20 cellular contexts compared by ENCODE assay signal in the genomic region with DNA sequence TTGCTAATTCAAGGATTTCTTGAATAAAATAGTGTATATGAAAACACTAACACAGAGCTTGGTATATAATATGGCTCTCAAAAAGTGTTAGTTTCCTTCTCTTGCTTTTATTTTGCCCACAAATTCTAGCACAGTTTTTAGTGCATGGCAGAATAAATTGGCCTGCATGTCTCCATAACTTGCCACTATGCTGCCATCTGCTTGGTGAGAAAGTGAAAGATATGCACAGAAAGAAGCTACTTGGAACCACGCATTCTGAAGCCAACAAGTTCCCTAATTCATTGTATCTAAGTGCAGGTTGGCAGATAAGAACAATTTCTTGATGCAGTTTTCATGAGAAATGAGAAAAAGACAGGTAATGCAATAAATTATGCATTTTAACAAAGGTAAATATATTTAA.
"Had no signal": no experiment of that assay in that cellular context is flagged by ENCODE, and none has a peak within 500 bp of the region (broad histone marks: within the 10 kb centered on the region; RNA-seq: fewer than 3 reads in every experiment).

No MANE protein-coding gene starts in this region.

- H3K4me3 ChIP-seq: gastrocnemius medialis, left lung, right lobe of liver, smooth muscle cell, vagina had no signal

- ATAC-seq: activated T-cell treated with anti-CD3 and anti-CD28 coated beads, Interleukin-2, amount 50 U/mL, for 4 hours; esophagus mucosa; gastrocnemius medialis; left lung; right lobe of liver; stimulated activated naive CD8-positive, alpha-beta T cell treated with anti-CD3 and anti-CD28 coated beads, Interleukin-15, amount 100 ng/mL, for 72 hours had no signal

- H3K27me3 Mint-ChIP-seq: activated CD4-positive, alpha-beta T cell treated with anti-CD3 and anti-CD28 coated beads, Interleukin-2, amount 10 ng/mL, durations not matched to agents 7 days and 5 days; central memory CD8-positive, alpha-beta T cell; stimulated activated naive CD8-positive, alpha-beta T cell treated with anti-CD3 and anti-CD28 coated beads, Interleukin-15, amount 100 ng/mL, for 72 hours had no signal

- DNase-seq: activated CD4-positive, alpha-beta T cell treated with anti-CD3 and anti-CD28 coated beads, Interleukin-2, amount 10 ng/mL, durations not matched to agents 7 days and 5 days; activated CD8-positive, alpha-beta memory T cell treated with anti-CD3 and anti-CD28 coated beads, Interleukin-2, amount 50 U/mL, for 4 hours; activated effector memory CD4-positive, alpha-beta T cell treated with Interleukin-2 at 50 U/mL for 16 hours; activated naive CD4-positive, alpha-beta T cell treated with anti-CD3 and anti-CD28 coated beads, Interleukin-2, amount 50 U/mL, for 16 hours; activated T-cell treated with anti-CD3 and anti-CD28 coated beads, Interleukin-2, amount 50 U/mL, for 4 hours; aorta; brain microvascular endothelial cell; cortex of kidney; gastrocnemius medialis; left lung; right lobe of liver; stimulated activated CD4-positive, alpha-beta T cell treated with anti-CD3 and anti-CD28 coated beads, Interleukin-4, amount 100 ng/mL, for 1 hour; stimulated activated naive CD8-positive, alpha-beta T cell treated with anti-CD3 and anti-CD28 coated beads, Interleukin-15, amount 100 ng/mL, for 72 hours; trophoblast cell had no signal

- H3K4me1 Mint-ChIP-seq: activated CD4-positive, alpha-beta T cell treated with anti-CD3 and anti-CD28 coated beads, Interleukin-2, amount 10 ng/mL, durations not matched to agents 7 days and 5 days; central memory CD8-positive, alpha-beta T cell; stimulated activated naive CD8-positive, alpha-beta T cell treated with anti-CD3 and anti-CD28 coated beads, Interleukin-15, amount 100 ng/mL, for 72 hours had no signal

- H3K4me3 Mint-ChIP-seq: activated CD4-positive, alpha-beta T cell treated with anti-CD3 and anti-CD28 coated beads, Interleukin-2, amount 10 ng/mL, durations not matched to agents 7 days and 5 days; activated T-cell treated with anti-CD3 and anti-CD28 coated beads, Interleukin-2, amount 50 U/mL, for 4 hours; central memory CD8-positive, alpha-beta T cell; neural crest cell; stimulated activated naive CD8-positive, alpha-beta T cell treated with anti-CD3 and anti-CD28 coated beads, Interleukin-15, amount 100 ng/mL, for 72 hours; T-helper 2 cell treated with Interferon-gamma antibody and Interleukin-4, amounts not matched to agents 5 μg/mL and 100 μg/mL, for 36 hours had no signal

- H3K9me3 Mint-ChIP-seq: activated CD4-positive, alpha-beta T cell treated with anti-CD3 and anti-CD28 coated beads, Interleukin-2, amount 10 ng/mL, durations not matched to agents 7 days and 5 days; activated T-cell treated with anti-CD3 and anti-CD28 coated beads, Interleukin-2, amount 50 U/mL, for 4 hours; neural crest cell; T-helper 2 cell treated with Interferon-gamma antibody and Interleukin-4, amounts not matched to agents 5 μg/mL and 100 μg/mL, for 36 hours had no signal

- H3K27ac Mint-ChIP-seq: activated CD4-positive, alpha-beta T cell treated with anti-CD3 and anti-CD28 coated beads, Interleukin-2, amount 10 ng/mL, durations not matched to agents 7 days and 5 days; stimulated activated naive CD8-positive, alpha-beta T cell treated with anti-CD3 and anti-CD28 coated beads, Interleukin-15, amount 100 ng/mL, for 72 hours; T-helper 2 cell treated with Interferon-gamma antibody and Interleukin-4, amounts not matched to agents 5 μg/mL and 100 μg/mL, for 36 hours had no signal
